20 cellular contexts compared by ENCODE assay signal in the genomic region with DNA sequence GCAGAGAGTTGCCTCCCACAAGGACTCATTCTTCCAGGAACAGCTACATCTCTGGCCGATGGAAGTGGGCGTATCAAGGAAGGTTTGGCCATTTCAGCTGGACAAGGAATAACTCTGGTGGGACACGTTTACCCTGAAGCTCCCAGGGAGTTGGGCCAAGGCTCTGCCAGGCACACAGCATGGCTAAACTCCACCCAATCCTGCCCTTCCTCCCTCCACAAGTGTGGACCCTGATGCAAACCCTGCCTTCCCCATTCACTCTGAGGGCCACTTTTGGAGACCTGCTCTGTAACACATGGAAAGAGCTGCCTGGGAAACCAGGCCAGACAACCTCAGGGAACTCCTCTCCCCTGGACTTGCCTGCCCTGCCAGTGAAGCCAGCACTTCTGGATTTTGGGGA.
"Had no signal": no experiment of that assay in that cellular context is flagged by ENCODE, and none has a peak within 500 bp of the region (broad histone marks: within the 10 kb centered on the region; RNA-seq: fewer than 3 reads in every experiment).

No MANE protein-coding gene starts in this region.

- H3K4me3 ChIP-seq: MG63, SJSA1, SK-N-MC had no signal

- H3K4me1 ChIP-seq: SJSA1 had no signal

- H3K36me3 ChIP-seq: MG63, SJSA1 had no signal

- H3K27me3 ChIP-seq: MG63, SJSA1 had no signal

- H3K27ac ChIP-seq: SJSA1, SK-N-MC had no signal

- H3K9me3 ChIP-seq: MG63, SJSA1 had no signal

- DNase-seq: KBM-7, MG63, NCI-H1092, NCI-H1105 treated with DMSO at 0.1 percent for 48 hours, NCI-H1417 treated with DMSO at 0.1 percent for 48 hours, NCI-H146, NCI-H1694 treated with DMSO at 0.1 percent for 48 hours, NCI-H1930, NCI-H2081, NCI-H2107, NCI-H226, NCI-H446, NCI-H510A, NCI-H524 treated with DMSO at 0.1 percent for 48 hours, NCI-H774, Right ventricle myocardium superior, RPMI8226, SIG-M5 had no signal
